ENCODE assay signal across 19 cellular contexts in genomic region chr1:1084028-1084371, GRCh38. TPM values are rescaled to one million over a fixed set of nuclear protein-coding genes. Genes with fewer than 3 reads are reported as not detected.
"Had no signal": no experiment of that assay in that cellular context is flagged by ENCODE, and none has a peak within 500 bp of the region (broad histone marks: within the 10 kb centered on the region; RNA-seq: fewer than 3 reads in every experiment).

No MANE protein-coding gene starts in this region.

- H3K27ac ChIP-seq: esophagus muscularis mucosa, neutrophil, sigmoid colon had no signal

- ATAC-seq: activated naive CD4-positive, alpha-beta T cell treated with anti-CD3 and anti-CD28 coated beads, Interleukin-2, amount 50 U/mL, for 72 hours; left cardiac atrium; naive thymus-derived CD4-positive, alpha-beta T cell; stimulated activated naive CD8-positive, alpha-beta T cell treated with anti-CD3 and anti-CD28 coated beads, Interleukin-15, Interleukin-2, amounts not matched to agents 100 U/mL and 50 U/mL, for 24 hours had no signal

- DNase-seq: activated B cell treated with CpG ODN at 0.5 μM for 24 hours; activated effector memory CD4-positive, alpha-beta T cell treated with anti-CD3 and anti-CD28 coated beads, Interleukin-2, amount 50 U/mL, for 16 hours; immature natural killer cell; stimulated activated CD4-positive, alpha-beta T cell treated with anti-CD3 and anti-CD28 coated beads, Interleukin-12 subunit alpha, Interleukin-12 subunit beta, amount 100 ng/mL, for 4 hours had no signal

- H3K36me3 ChIP-seq: neutrophil, sigmoid colon had no signal

- H3K9me3 ChIP-seq: esophagus muscularis mucosa, neutrophil, sigmoid colon had no signal

- H3K9me3 Mint-ChIP-seq: activated B cell treated with CpG ODN at 0.5 μM for 24 hours; activated CD4-positive, alpha-beta T cell treated with anti-CD3 and anti-CD28 coated beads, Interleukin-2, amount 10 ng/mL, durations not matched to agents 7 days and 5 days; activated naive CD4-positive, alpha-beta T cell treated with anti-CD3 and anti-CD28 coated beads, Interleukin-2, amount 50 U/mL, for 72 hours; immature natural killer cell; naive thymus-derived CD4-positive, alpha-beta T cell; T-helper 1 cell treated with Interleukin-12 subunit alpha and Interleukin-12 subunit beta and Interleukin-4 antibody, amounts not matched to agents 30 μg/mL and 1 μg/mL, for 36 hours had no signal

- H3K4me3 Mint-ChIP-seq: activated B cell treated with CpG ODN at 0.5 μM for 24 hours; activated CD4-positive, alpha-beta T cell treated with anti-CD3 and anti-CD28 coated beads, Interleukin-2, amount 10 ng/mL, durations not matched to agents 7 days and 5 days; immature natural killer cell; naive thymus-derived CD4-positive, alpha-beta T cell; T-helper 1 cell treated with Interleukin-12 subunit alpha and Interleukin-12 subunit beta and Interleukin-4 antibody, amounts not matched to agents 30 μg/mL and 1 μg/mL, for 36 hours had no signal

- H3K4me3 ChIP-seq: esophagus muscularis mucosa, sigmoid colon had no signal

- H3K36me3 Mint-ChIP-seq: activated naive CD4-positive, alpha-beta T cell treated with anti-CD3 and anti-CD28 coated beads, Interleukin-2, amount 50 U/mL, for 72 hours; immature natural killer cell; naive thymus-derived CD4-positive, alpha-beta T cell had no signal

- H3K27ac Mint-ChIP-seq: activated B cell treated with CpG ODN at 0.5 μM for 24 hours; activated CD4-positive, alpha-beta T cell treated with anti-CD3 and anti-CD28 coated beads, Interleukin-2, amount 10 ng/mL, durations not matched to agents 7 days and 5 days; immature natural killer cell; naive thymus-derived CD4-positive, alpha-beta T cell; progenitor cell of endocrine pancreas; T-helper 1 cell treated with Interleukin-12 subunit alpha and Interleukin-12 subunit beta and Interleukin-4 antibody, amounts not matched to agents 30 μg/mL and 1 μg/mL, for 36 hours had no signal

- H3K27me3 Mint-ChIP-seq: activated B cell treated with CpG ODN at 0.5 μM for 24 hours; activated CD4-positive, alpha-beta T cell treated with anti-CD3 and anti-CD28 coated beads, Interleukin-2, amount 10 ng/mL, durations not matched to agents 7 days and 5 days; naive thymus-derived CD4-positive, alpha-beta T cell; progenitor cell of endocrine pancreas had no signal

RNA-seq across cellular contexts. Expression of gene RNF223, which starts 9.9 kb away (rescaled TPM):
- total RNA-seq: activated B cell treated with CpG ODN at 0.5 μM for 24 hours; activated CD4-positive, alpha-beta T cell treated with anti-CD3 and anti-CD28 coated beads, Interleukin-2, amount 10 ng/mL, durations not matched to agents 7 days and 5 days; activated naive CD4-positive, alpha-beta T cell treated with anti-CD3 and anti-CD28 coated beads, Interleukin-2, amount 50 U/mL, for 72 hours; aorta; esophagus muscularis mucosa; fibroblast of villous mesenchyme; left cardiac atrium; lung microvascular endothelial cell; mononuclear cell; progenitor cell of endocrine pancreas; sigmoid colon; temporal lobe had no signal
